8 cellular contexts compared by ENCODE assay signal in genomic region chr17:63842173-63842539, GRCh38. TPM values are rescaled to one million over a fixed set of nuclear protein-coding genes. Genes with fewer than 3 reads are reported as not detected.
DNase-seq lines count a peak whose midpoint lies in the region; ATAC-seq, FAIRE-seq and TF ChIP-seq lines count a peak whose summit lies in the region.

No MANE protein-coding gene starts in this region.

- SMC1A ChIA-PET in GM12878 (lab: Charles Lee; ENCODE audit: uncharacterized antibody, unreplicated experiment) = no interaction called here

- TF ChIP-seq EP300 in GM12878 (IDR thresholded peaks at IDR 0.05; ENCODE audit: borderline replicate concordance in 1 of 2, control insufficient read depth in 1 of 2, low read depth in 2 of 2, low read length in 2 of 2) = no peak

- H4K20me1 ChIP-seq in GM12878 (ENCODE audit: control insufficient read depth, insufficient read depth) = no peaks in the 10 kb centered on the region

- no peaks in the 10 kb centered on the region for H3K27me3 Mint-ChIP-seq in Calu3 (ENCODE audit: unreplicated experiment)
- H3K27me3 Mint-ChIP-seq in IgD-negative memory B cell = no peaks in the 10 kb centered on the region

- H3K27ac Mint-ChIP-seq in Calu3 (ENCODE audit: unreplicated experiment) (peak overlapping the region; percentile 77), IgD-negative memory B cell (peak overlapping the region; percentile 63 to 99 (median 98))

- H3K9me3 Mint-ChIP-seq in Calu3 (ENCODE audit: low read depth, unreplicated experiment) (no peaks in the 10 kb centered on the region), IgD-negative memory B cell (no peaks in the 10 kb centered on the region)

- BruUV-seq in Calu3 (replicated peaks; lab: Mats Ljungman, UMichigan) (no TSS peak), GM12878 (replicated peaks; lab: Mats Ljungman, UMichigan) (no TSS peak)

- H3K9ac ChIP-seq in GM12878 (ENCODE audit: control insufficient read depth, insufficient read depth, low read length) (peak overlapping the region; percentile 65), liver (ENCODE audit: low read depth in 1 of 2, low read length in 2 of 2) (peak overlapping the region; percentile 24 to 85)

- H3K27ac ChIP-seq in GM12878 (ENCODE audit: control insufficient read depth, insufficient read depth) = peak overlapping the region; percentile 80
- H3K27ac ChIP-seq in liver (ENCODE audit: low read depth in 1 of 2, low read length in 2 of 2) = peak overlapping the region; percentile 56 to 81
- H3K27ac ChIP-seq in thoracic aorta = peak overlapping the region; percentile 93 to 94

- H3K4me3 Mint-ChIP-seq in Calu3 (ENCODE audit: low read depth, unreplicated experiment) = peak overlapping the region; percentile 84
- H3K4me3 Mint-ChIP-seq in IgD-negative memory B cell = peak overlapping the region; percentile 89 to 98 (median 96)

- in situ Hi-C loops in GM12878 (cut with MboI) = loop anchor here (10.0 to 25.0 kb wide), 2 partner anchors 405 to 663 kb away; partner anchors contain the start of genes CEP95, CYB561 and DDX5

- no peaks in the 10 kb centered on the region for H3K9me3 ChIP-seq in GM12878 (replicated peaks; ENCODE audit: control insufficient read depth, insufficient read depth, low read length)
- H3K9me3 ChIP-seq in liver (ENCODE audit: control insufficient read depth in 4 of 4, low read length in 3 of 4) = no peaks in the 10 kb centered on the region
- H3K9me3 ChIP-seq in thoracic aorta = no peaks in the 10 kb centered on the region

- no peak for FAIRE-seq in GM12878 (lab: Jason Lieb, UNC)

- RAD21 ChIA-PET in GM12878 (lab: Charles Lee; ENCODE audit: unreplicated experiment) = no interaction called here

- CTCF ChIA-PET in Calu3 (lab: Charles Lee) (interaction anchor here (0.9 kb wide), 1 partner anchor 15 kb away, joined by 5 read pairs; no protein-coding TSS in a partner anchor), GM12878 (lab: Yijun Ruan, JAX) (interaction anchor here (0.8 to 2.7 kb wide), 5 partner anchors 12 to 230 kb away, joined by 3 to 19 read pairs (median 4); partner anchors contain the start of genes FTSJ3 and PSMC5)

- H3K27me3 ChIP-seq in GM12878 (replicated peaks in 1 of 2; ENCODE audit: control insufficient read depth in 2 of 2, insufficient read depth in 2 of 2, low read length in 1 of 2) (no peaks in the 10 kb centered on the region), liver (ENCODE audit: control insufficient read depth in 4 of 4, insufficient read depth in 4 of 4, low read length in 3 of 4) (no peaks in the 10 kb centered on the region), thoracic aorta (replicated peaks; ENCODE audit: insufficient read depth) (no peaks in the 10 kb centered on the region)

- POLR2A ChIA-PET in GM12878 (lab: Charles Lee) = interaction anchor here (0.5 to 3.5 kb wide), 5 partner anchors 16 to 228 kb away, joined by 3 to 24 read pairs (median 4); partner anchors contain the start of genes CCDC47 and DDX42

- H3K36me3 Mint-ChIP-seq in Calu3 (ENCODE audit: insufficient read depth, unreplicated experiment) (peaks cover 33% of the 10 kb centered on the region), IgD-negative memory B cell (no peaks in the 10 kb centered on the region)

- H3K79me2 ChIP-seq in GM12878 (ENCODE audit: control insufficient read depth, insufficient read depth, low read length) = peaks cover 49% of the 10 kb centered on the region

- H2AFZ ChIP-seq in GM12878 (ENCODE audit: control insufficient read depth, low read depth, low read length) = peak overlapping the region; percentile 72; the same call in 1 of the 2 replicates

- intact Hi-C loops in Calu3 (cut with micrococcal nuclease; ENCODE audit: unreplicated experiment) = no loop called here
- intact Hi-C loops in GM12878 (cut with micrococcal nuclease; ENCODE audit: unreplicated experiment) = loop anchor here (2.0 to 5.0 kb wide), 3 partner anchors 70 to 145 kb away; partner anchors contain the start of genes CCDC47, DDX42 and STRADA

- TF ChIP-seq RAD21 in GM12878 (IDR thresholded peaks at IDR 0.05; ENCODE audit: insufficient read depth, low read depth, low read length) = no peak
- TF ChIP-seq RAD21 in liver (IDR thresholded peaks at IDR 0.05) = no peak

- H3K4me3 ChIP-seq in GM12878 = peak overlapping the region; percentile 97
- peak overlapping the region; percentile 61 to 74 (median 67) for H3K4me3 ChIP-seq in liver (ENCODE audit: low read depth in 1 of 3, low read length in 3 of 3)
- peak overlapping the region; percentile 95 for H3K4me3 ChIP-seq in thoracic aorta

- no peak for TF ChIP-seq POLR2A in GM12878 (IDR thresholded peaks at IDR 0.05; ENCODE audit: low read depth, low read length)

- ATAC-seq in GM19468 (IDR thresholded peaks at IDR 0.05; ENCODE audit: extremely low read depth, unreplicated experiment) (peak; percentile 4), GM12878 (peak; percentile 24), thoracic aorta (ENCODE audit: insufficient number of reproducible peaks, low FRiP score, low read depth) (no peak)

- DNase-seq in Calu3 = no peak
- DNase-seq in GM12878 (ENCODE audit: low read depth, low spot score) = no peak
- no peak for DNase-seq in thoracic aorta (ENCODE audit: low spot score)
- DNase-seq in OCI-M1 (lab: John Stamatoyannopoulos, UW) = no peak
- no peak for DNase-seq in activated gamma-delta T cell treated with Interleukin-2 at 50 U/mL for 16 hours

- TF ChIP-seq CTCF in Calu3 (IDR thresholded peaks at IDR 0.05; ENCODE audit: unreplicated experiment) = no peak
- no peak for TF ChIP-seq CTCF in GM12878 (IDR thresholded peaks at IDR 0.05 in 2 of 3, conservative IDR thresholded peaks at IDR 0.05 in 1 of 3; ENCODE audit: control insufficient read depth in 2 of 3, extremely low read depth in 1 of 3, insufficient read depth in 1 of 3, low read depth in 3 of 3, low read length in 3 of 3)
- TF ChIP-seq CTCF in liver (IDR thresholded peaks at IDR 0.05; ENCODE audit: low read depth, low read length, missing input control) = no peak
- TF ChIP-seq CTCF in thoracic aorta (IDR thresholded peaks at IDR 0.05) = no peak

- H3K4me2 ChIP-seq in GM12878 (ENCODE audit: control insufficient read depth, insufficient read depth) = peak overlapping the region; percentile 90

- peaks cover 11% of the 10 kb centered on the region for H3K4me1 Mint-ChIP-seq in Calu3 (ENCODE audit: low read depth, unreplicated experiment)
- H3K4me1 Mint-ChIP-seq in IgD-negative memory B cell = peaks cover 19 to 41% (median 28%) of the 10 kb centered on the region in 3 donors

- H3K4me1 ChIP-seq in GM12878 (ENCODE audit: control insufficient read depth, insufficient read depth, low read length) (peaks cover 18% of the 10 kb centered on the region), liver (ENCODE audit: control insufficient read depth in 4 of 4, insufficient read depth in 4 of 4, low read length in 3 of 4) (peaks cover 26 to 48% (median 45%) of the 10 kb centered on the region in 4 donors), thoracic aorta (ENCODE audit: control insufficient read depth in 1 of 2, low read depth in 2 of 2) (peaks cover 43 to 59% of the 10 kb centered on the region in 2 donors)

- H3K36me3 ChIP-seq in GM12878 (ENCODE audit: control insufficient read depth in 2 of 2, insufficient read depth in 2 of 2, low read length in 1 of 2) (peaks cover 0 to 3% of the 10 kb centered on the region in 2 experiments; a peak in 1 of 4 replicates), liver (ENCODE audit: control insufficient read depth in 4 of 4, insufficient read depth in 3 of 4, low read depth in 1 of 4, low read length in 3 of 4) (peaks cover 0 to 1% (median 0%) of the 10 kb centered on the region in 4 donors), thoracic aorta (peaks cover 5% of the 10 kb centered on the region)

- under 1% methylated on average over 36 of the region's 36 CpGs for WGBS in GM12878 (ENCODE audit: insufficient coverage, insufficient replicate concordance, low lambda C conversion rate, missing lambda C conversion rate)
- WGBS in liver = under 1% methylated on average over 36 of the region's 36 CpGs

RNA-seq across cellular contexts. Expression of gene SMARCD2, which starts 0.3 kb away (rescaled TPM):
- 46.7 and 50.6 TPM in 2 replicates for total RNA-seq in Calu3 (2022)
- 96.1 TPM for polyA plus RNA-seq in IgD-negative memory B cell
- total RNA-seq in GM12878 (2013; cell fraction: nucleolus; rRNA removed) = 50.6 and 66.0 TPM in 2 replicates
- total RNA-seq in GM12878 (2014; rRNA removed) = 111 and 112 TPM in 2 replicates
- 53.4 and 55.6 TPM in 2 replicates for total RNA-seq in GM12878 (2014; rRNA removed; fragmentation: Illumina TruSeq; extraction: Trizol)
- total RNA-seq in GM12878 (2021) = 95.3 and 97.9 TPM in 2 replicates
- 34.4 TPM for polyA plus RNA-seq in GM12878 (2011; ENCODE audit: low read depth)
- polyA plus RNA-seq in GM12878 (2011; rRNA removed) = 33.4 and 78.4 TPM in 2 replicates
- 64.8 and 68.5 TPM in 2 replicates for polyA plus RNA-seq in GM12878 (2011; cell fraction: cytosol; rRNA removed)
- 115 and 124 TPM in 2 replicates for polyA plus RNA-seq in GM12878 (2011; cell fraction: nucleus; rRNA removed)
- polyA plus RNA-seq in GM12878 (2012) = 58.5 and 59.6 TPM in 2 replicates
- 56.1 and 71.5 TPM in 2 replicates for polyA plus RNA-seq in GM12878 (2014; fragmentation: Illumina TruSeq; extraction: Trizol)
- polyA plus RNA-seq in GM12878 (2014; fragmentation: Nextera tagmentation; extraction: Ambion mirVana) = 1 to 10 TPM; 2.4 to 5.6 TPM
- 72.7 and 80.6 TPM in 2 replicates for polyA plus RNA-seq in GM12878 (2014; rRNA removed)
- 10 to 100 TPM; 13.7 to 47.8 TPM for polyA plus RNA-seq in GM12878 (2016; fragmentation: Nextera tagmentation; extraction: Ambion mirVana)
- polyA minus RNA-seq in GM12878 (2011; rRNA and poly(A)+ RNA removed) = 70.7 and 72.3 TPM in 2 replicates
- 20.0 and 38.9 TPM in 2 replicates for polyA minus RNA-seq in GM12878 (2011; cell fraction: cytosol; rRNA and poly(A)+ RNA removed)
- 44.1 and 77.4 TPM in 2 replicates for polyA minus RNA-seq in GM12878 (2011; cell fraction: nucleus; rRNA and poly(A)+ RNA removed)
- 10 to 100 TPM; 36.3 to 67.9 TPM for total RNA-seq in liver
- polyA plus RNA-seq in liver = 10 to 100 TPM; 14.5 to 42.5 TPM
- total RNA-seq in thoracic aorta = 100 to 1,000 TPM in 1 of 2 donors, 10 to 100 TPM in 1; 81.8 to 136 TPM

RNA-seq across cellular contexts. Expression of gene FTSJ3, which starts 14.7 kb away (rescaled TPM):
- total RNA-seq in Calu3 (2022) = 43.3 and 46.0 TPM in 2 replicates
- 28.7 TPM for polyA plus RNA-seq in IgD-negative memory B cell
- 40.8 and 50.2 TPM in 2 replicates for total RNA-seq in GM12878 (2013; cell fraction: nucleolus; rRNA removed)
- total RNA-seq in GM12878 (2014; rRNA removed) = 48.9 and 57.5 TPM in 2 replicates
- total RNA-seq in GM12878 (2014; rRNA removed; fragmentation: Illumina TruSeq; extraction: Trizol) = 46.9 and 47.0 TPM in 2 replicates
- total RNA-seq in GM12878 (2021) = 46.7 and 54.0 TPM in 2 replicates
- polyA plus RNA-seq in GM12878 (2011; ENCODE audit: low read depth) = 24.1 TPM
- 35.9 and 38.4 TPM in 2 replicates for polyA plus RNA-seq in GM12878 (2011; rRNA removed)
- polyA plus RNA-seq in GM12878 (2011; cell fraction: cytosol; rRNA removed) = 43.0 and 49.8 TPM in 2 replicates
- polyA plus RNA-seq in GM12878 (2011; cell fraction: nucleus; rRNA removed) = 54.7 and 75.9 TPM in 2 replicates
- polyA plus RNA-seq in GM12878 (2012) = 26.0 and 31.1 TPM in 2 replicates
- 50.5 and 54.9 TPM in 2 replicates for polyA plus RNA-seq in GM12878 (2014; fragmentation: Illumina TruSeq; extraction: Trizol)
- polyA plus RNA-seq in GM12878 (2014; fragmentation: Nextera tagmentation; extraction: Ambion mirVana) = 10 to 100 TPM; 17.2 to 34.2 TPM
- 42.6 TPM in 2 replicates for polyA plus RNA-seq in GM12878 (2014; rRNA removed)
- 10 to 100 TPM; 71.0 to 79.2 TPM for polyA plus RNA-seq in GM12878 (2016; fragmentation: Nextera tagmentation; extraction: Ambion mirVana)
- 50.1 and 55.0 TPM in 2 replicates for polyA minus RNA-seq in GM12878 (2011; rRNA and poly(A)+ RNA removed)
- polyA minus RNA-seq in GM12878 (2011; cell fraction: cytosol; rRNA and poly(A)+ RNA removed) = 13.6 and 23.1 TPM in 2 replicates
- 40.4 and 65.5 TPM in 2 replicates for polyA minus RNA-seq in GM12878 (2011; cell fraction: nucleus; rRNA and poly(A)+ RNA removed)
- 10 to 100 TPM; 20.2 to 31.1 TPM for total RNA-seq in liver
- 10 to 100 TPM; 10.5 to 18.2 TPM for polyA plus RNA-seq in liver
- total RNA-seq in thoracic aorta = 10 to 100 TPM; 38.2 to 52.9 TPM

RNA-seq across cellular contexts. Expression of gene PSMC5, which starts 14.9 kb away (rescaled TPM):
- 91.4 and 95.1 TPM in 2 replicates for total RNA-seq in Calu3 (2022)
- 139 TPM for polyA plus RNA-seq in IgD-negative memory B cell
- 22.1 and 23.5 TPM in 2 replicates for total RNA-seq in GM12878 (2013; cell fraction: nucleolus; rRNA removed)
- 37.1 and 55.0 TPM in 2 replicates for total RNA-seq in GM12878 (2014; rRNA removed)
- total RNA-seq in GM12878 (2014; rRNA removed; fragmentation: Illumina TruSeq; extraction: Trizol) = 89.0 and 89.2 TPM in 2 replicates
- 124 TPM in 2 replicates for total RNA-seq in GM12878 (2021)
- polyA plus RNA-seq in GM12878 (2011; ENCODE audit: low read depth) = 126 TPM
- polyA plus RNA-seq in GM12878 (2011; rRNA removed) = 119 and 156 TPM in 2 replicates
- 138 and 186 TPM in 2 replicates for polyA plus RNA-seq in GM12878 (2011; cell fraction: cytosol; rRNA removed)
- polyA plus RNA-seq in GM12878 (2011; cell fraction: nucleus; rRNA removed) = 164 and 221 TPM in 2 replicates
- 91.7 and 106 TPM in 2 replicates for polyA plus RNA-seq in GM12878 (2012)
- 139 TPM in 2 replicates for polyA plus RNA-seq in GM12878 (2014; fragmentation: Illumina TruSeq; extraction: Trizol)
- 100 to 1,000 TPM; 115 to 266 TPM for polyA plus RNA-seq in GM12878 (2014; fragmentation: Nextera tagmentation; extraction: Ambion mirVana)
- polyA plus RNA-seq in GM12878 (2014; rRNA removed) = 164 and 173 TPM in 2 replicates
- 100 to 1,000 TPM; 212 to 214 TPM for polyA plus RNA-seq in GM12878 (2016; fragmentation: Nextera tagmentation; extraction: Ambion mirVana)
- 163 and 225 TPM in 2 replicates for polyA minus RNA-seq in GM12878 (2011; rRNA and poly(A)+ RNA removed)
- 43.6 and 75.5 TPM in 2 replicates for polyA minus RNA-seq in GM12878 (2011; cell fraction: cytosol; rRNA and poly(A)+ RNA removed)
- 51.3 and 89.6 TPM in 2 replicates for polyA minus RNA-seq in GM12878 (2011; cell fraction: nucleus; rRNA and poly(A)+ RNA removed)
- 10 to 100 TPM; 51.0 to 57.1 TPM for total RNA-seq in liver
- polyA plus RNA-seq in liver = 10 to 100 TPM; 87.3 to 87.4 TPM
- total RNA-seq in thoracic aorta = 10 to 100 TPM; 58.5 to 76.1 TPM

RNA-seq across cellular contexts. Expression of gene CSH2, which starts 31.3 kb away (rescaled TPM):
- total RNA-seq in Calu3 (2022) (not detected in 2 replicates), GM12878 (2014; rRNA removed) (not detected in 2 replicates), GM12878 (2014; rRNA removed; fragmentation: Illumina TruSeq; extraction: Trizol) (not detected in 2 replicates), GM12878 (2021) (not detected in 2 replicates), liver (not detected), thoracic aorta (not detected)
- polyA plus RNA-seq in IgD-negative memory B cell (not detected), GM12878 (2011; rRNA removed) (not detected in 2 replicates), GM12878 (2014; fragmentation: Illumina TruSeq; extraction: Trizol) (not detected in 2 replicates), GM12878 (2014; fragmentation: Nextera tagmentation; extraction: Ambion mirVana) (not detected), GM12878 (2014; rRNA removed) (not detected in 2 replicates), GM12878 (2016; fragmentation: Nextera tagmentation; extraction: Ambion mirVana) (not detected), liver (not detected)
- not detected in 2 replicates for total RNA-seq in GM12878 (2013; cell fraction: nucleolus; rRNA removed)
- not detected for polyA plus RNA-seq in GM12878 (2011; ENCODE audit: low read depth)
- polyA plus RNA-seq in GM12878 (2011; cell fraction: cytosol; rRNA removed) = not detected in 2 replicates
- not detected in 2 replicates for polyA plus RNA-seq in GM12878 (2011; cell fraction: nucleus; rRNA removed)
- polyA plus RNA-seq in GM12878 (2012) = not detected in 2 replicates
- polyA minus RNA-seq in GM12878 (2011; rRNA and poly(A)+ RNA removed) = not detected in 2 replicates
- not detected in 2 replicates for polyA minus RNA-seq in GM12878 (2011; cell fraction: cytosol; rRNA and poly(A)+ RNA removed)
- not detected in 2 replicates for polyA minus RNA-seq in GM12878 (2011; cell fraction: nucleus; rRNA and poly(A)+ RNA removed)

RNA-seq across cellular contexts. Expression of gene GH2, which starts 39.6 kb away (rescaled TPM):
- total RNA-seq in Calu3 (2022) (not detected in 2 replicates), GM12878 (2014; rRNA removed) (not detected in 2 replicates), GM12878 (2014; rRNA removed; fragmentation: Illumina TruSeq; extraction: Trizol) (not detected in 2 replicates), GM12878 (2021) (not detected in 2 replicates), liver (not detected), thoracic aorta (not detected)
- polyA plus RNA-seq in IgD-negative memory B cell (not detected), GM12878 (2011; rRNA removed) (not detected in 2 replicates), GM12878 (2014; fragmentation: Illumina TruSeq; extraction: Trizol) (not detected in 2 replicates), GM12878 (2014; fragmentation: Nextera tagmentation; extraction: Ambion mirVana) (not detected), GM12878 (2014; rRNA removed) (not detected in 2 replicates), GM12878 (2016; fragmentation: Nextera tagmentation; extraction: Ambion mirVana) (not detected), liver (not detected)
- total RNA-seq in GM12878 (2013; cell fraction: nucleolus; rRNA removed) = not detected in 2 replicates
- polyA plus RNA-seq in GM12878 (2011; ENCODE audit: low read depth) = not detected
- not detected in 2 replicates for polyA plus RNA-seq in GM12878 (2011; cell fraction: cytosol; rRNA removed)
- polyA plus RNA-seq in GM12878 (2011; cell fraction: nucleus; rRNA removed) = not detected in 2 replicates
- polyA plus RNA-seq in GM12878 (2012) = not detected in 2 replicates
- not detected in 2 replicates for polyA minus RNA-seq in GM12878 (2011; rRNA and poly(A)+ RNA removed)
- polyA minus RNA-seq in GM12878 (2011; cell fraction: cytosol; rRNA and poly(A)+ RNA removed) = not detected in 2 replicates
- polyA minus RNA-seq in GM12878 (2011; cell fraction: nucleus; rRNA and poly(A)+ RNA removed) = not detected in 2 replicates
